Comparison of ENCODE assay signal across 8 cellular contexts in the genomic region with DNA sequence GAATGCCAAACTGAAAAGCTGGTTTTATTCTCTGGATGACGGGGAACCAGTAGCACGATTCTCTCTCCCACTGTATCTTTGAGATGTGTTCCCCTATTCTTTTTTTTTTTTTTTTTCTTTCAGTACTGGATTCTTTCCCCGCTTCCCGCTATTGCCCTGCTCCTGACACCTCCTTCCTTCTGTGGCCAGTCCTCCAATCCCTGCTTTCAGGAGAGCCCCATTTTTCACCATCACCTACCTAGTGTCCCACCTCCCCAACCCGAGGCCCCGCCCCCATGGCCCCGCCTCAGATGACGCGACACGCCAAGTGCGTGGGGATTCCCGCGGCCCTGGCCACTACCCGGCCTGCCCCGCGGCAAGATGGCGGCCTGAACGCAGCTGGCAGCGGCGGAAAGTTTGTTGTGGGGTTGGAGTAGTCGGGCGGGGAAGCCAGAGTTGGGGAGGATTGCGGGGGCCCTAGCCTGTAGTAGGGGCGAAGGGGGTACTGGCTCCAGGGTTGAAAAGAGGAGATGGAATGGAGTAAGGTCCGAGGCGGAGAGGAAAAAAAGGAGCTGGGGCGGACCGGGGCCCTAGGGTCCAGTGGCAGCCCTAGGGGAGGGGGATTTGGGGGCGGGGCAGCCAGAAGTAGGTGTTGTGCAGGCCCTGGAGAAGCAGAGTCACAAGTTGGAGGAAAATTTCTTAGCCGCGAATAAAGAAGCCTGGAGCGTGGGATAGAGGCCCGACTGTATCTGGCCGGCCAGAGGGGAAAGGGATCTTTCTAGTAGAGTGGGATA. TPM values are rescaled to one million over a fixed set of nuclear protein-coding genes. Genes with fewer than 3 reads are reported as not detected.
A peak's percentile ranks its signal among the peaks of the same experiment; 100 is the strongest.
DNase-seq lines count a peak whose midpoint lies in the region; ATAC-seq and TF ChIP-seq lines count a peak whose summit lies in the region.

A gene with protein sequence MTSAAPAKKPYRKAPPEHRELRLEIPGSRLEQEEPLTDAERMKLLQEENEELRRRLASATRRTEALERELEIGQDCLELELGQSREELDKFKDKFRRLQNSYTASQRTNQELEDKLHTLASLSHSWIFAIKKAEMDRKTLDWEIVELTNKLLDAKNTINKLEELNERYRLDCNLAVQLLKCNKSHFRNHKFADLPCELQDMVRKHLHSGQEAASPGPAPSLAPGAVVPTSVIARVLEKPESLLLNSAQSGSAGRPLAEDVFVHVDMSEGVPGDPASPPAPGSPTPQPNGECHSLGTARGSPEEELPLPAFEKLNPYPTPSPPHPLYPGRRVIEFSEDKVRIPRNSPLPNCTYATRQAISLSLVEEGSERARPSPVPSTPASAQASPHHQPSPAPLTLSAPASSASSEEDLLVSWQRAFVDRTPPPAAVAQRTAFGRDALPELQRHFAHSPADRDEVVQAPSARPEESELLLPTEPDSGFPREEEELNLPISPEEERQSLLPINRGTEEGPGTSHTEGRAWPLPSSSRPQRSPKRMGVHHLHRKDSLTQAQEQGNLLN (plus strand): TSS at position 336 of the 773 bp plus-strand sequence. CDS start 21,432 bp downstream, outside the sequence.

- intact Hi-C loops in Calu3 (cut with micrococcal nuclease; ENCODE audit: unreplicated experiment) (no loop called here), esophagus squamous epithelium (cut with DNase I) (no loop called here)

- BruUV-seq in Calu3 (replicated peaks; lab: Mats Ljungman, UMichigan): no TSS peak

- TF ChIP-seq CTCF in Calu3 (IDR thresholded peaks at IDR 0.05; ENCODE audit: unreplicated experiment) (no peak), Peyer's patch (IDR thresholded peaks at IDR 0.05) (no peak), esophagus squamous epithelium (IDR thresholded peaks at IDR 0.05) (no peak)

- peak within 1 kb of the TSS; percentile 66 to 93 (median 73) for H3K4me3 ChIP-seq in Peyer's patch
- H3K4me3 ChIP-seq in esophagus squamous epithelium: peak within 1 kb of the TSS; percentile 71 to 86 (median 76)

- H3K4me1 ChIP-seq in Peyer's patch (peaks cover 6 to 18% (median 7%) of the 10 kb centered on the region in 4 donors), esophagus squamous epithelium (peaks cover 0 to 56% (median 20%) of the 10 kb centered on the region in 3 donors)

- ATAC-seq in GM21515 (IDR thresholded peaks at IDR 0.05; ENCODE audit: unreplicated experiment): peak; percentile 89
- peak; percentile 98 for ATAC-seq in activated T-cell treated with anti-CD3 and anti-CD28 coated beads, Interleukin-2, amount 50 U/mL, for 72 hours (replicated peaks in 1 of 2)

- H3K27me3 ChIP-seq in Peyer's patch: no peaks in the 10 kb centered on the region
- H3K27me3 ChIP-seq in esophagus squamous epithelium: peaks cover 0 to 19% (median 0%) of the 10 kb centered on the region in 4 donors

- H3K4me3 Mint-ChIP-seq in Calu3 (ENCODE audit: low read depth, unreplicated experiment): peak within 1 kb of the TSS; percentile 90
- H3K4me3 Mint-ChIP-seq in activated T-cell treated with anti-CD3 and anti-CD28 coated beads, Interleukin-2, amount 50 U/mL, for 72 hours: peak within 1 kb of the TSS; percentile 96 to 100

- DNase-seq in Calu3 (peak; percentile 100), KG1 (lab: John Stamatoyannopoulos, UW) (peak; percentile 72), Peyer's patch (peak; percentile 95 to 97 (median 96)), esophagus squamous epithelium (lab: John Stamatoyannopoulos, UW) (peak; percentile 51), myocyte (ENCODE audit: low read depth) (peak; percentile 88)
- peak; percentile 97 to 99 for DNase-seq in activated T-cell treated with anti-CD3 and anti-CD28 coated beads, Interleukin-2, amount 50 U/mL, for 72 hours
- DNase-seq in stimulated activated CD8-positive, alpha-beta memory T cell treated with anti-CD3 and anti-CD28 coated beads, Interleukin-7, amount 100 ng/mL, for 4 hours (ENCODE audit: low read depth in 2 of 2): peak; percentile 93

- H3K27ac Mint-ChIP-seq in Calu3 (ENCODE audit: unreplicated experiment): peak within 1 kb of the TSS; percentile 82
- peak within 1 kb of the TSS; percentile 95 for H3K27ac Mint-ChIP-seq in activated T-cell treated with anti-CD3 and anti-CD28 coated beads, Interleukin-2, amount 50 U/mL, for 72 hours

- H3K27ac ChIP-seq in Peyer's patch (peak within 1 kb of the TSS; percentile 71 to 81 (median 80)), esophagus squamous epithelium (peak within 1 kb of the TSS; percentile 80 to 93 (median 88))

- CTCF ChIA-PET in Calu3 (lab: Charles Lee): interaction anchor here (0.6 to 1.4 kb wide), 19 partner anchors 9 to 1951 kb away, joined by 3 to 10 read pairs (median 4); a partner anchor contains a TSS

- no peaks in the 10 kb centered on the region for H3K9me3 Mint-ChIP-seq in Calu3 (ENCODE audit: low read depth, unreplicated experiment)
- no peaks in the 10 kb centered on the region for H3K9me3 Mint-ChIP-seq in activated T-cell treated with anti-CD3 and anti-CD28 coated beads, Interleukin-2, amount 50 U/mL, for 72 hours

- H3K36me3 Mint-ChIP-seq in Calu3 (ENCODE audit: insufficient read depth, unreplicated experiment): peaks cover 27% of the 10 kb centered on the region
- peaks cover under 1 to 2% of the 10 kb centered on the region in 2 donors for H3K36me3 Mint-ChIP-seq in activated T-cell treated with anti-CD3 and anti-CD28 coated beads, Interleukin-2, amount 50 U/mL, for 72 hours (ENCODE audit: insufficient read depth in 2 of 2)

- 1% methylated on average over 16 to 20 of the region's 34 CpGs for whole genome bisulfite sequencing in esophagus squamous epithelium, 2 donors

- no peaks in the 10 kb centered on the region for H3K9me3 ChIP-seq in Peyer's patch
- H3K9me3 ChIP-seq in esophagus squamous epithelium: no peaks in the 10 kb centered on the region

- H3K36me3 ChIP-seq in Peyer's patch (no peaks in the 10 kb centered on the region), esophagus squamous epithelium (no peaks in the 10 kb centered on the region)

- H3K27me3 Mint-ChIP-seq in Calu3 (ENCODE audit: unreplicated experiment): no peaks in the 10 kb centered on the region
- H3K27me3 Mint-ChIP-seq in activated T-cell treated with anti-CD3 and anti-CD28 coated beads, Interleukin-2, amount 50 U/mL, for 72 hours (ENCODE audit: low read depth): no peaks in the 10 kb centered on the region

- peak; percentile 21 to 72 for TF ChIP-seq POLR2A in Peyer's patch (IDR thresholded peaks at IDR 0.05)
- peak in 3 of 4 donors; percentile 22 to 65 (median 42) for TF ChIP-seq POLR2A in esophagus squamous epithelium (IDR thresholded peaks at IDR 0.05)

- H3K4me1 Mint-ChIP-seq in Calu3 (ENCODE audit: low read depth, unreplicated experiment): peaks cover 47% of the 10 kb centered on the region
- peaks cover 56% of the 10 kb centered on the region for H3K4me1 Mint-ChIP-seq in activated T-cell treated with anti-CD3 and anti-CD28 coated beads, Interleukin-2, amount 50 U/mL, for 72 hours (ENCODE audit: low read depth)

RNA-seq across cellular contexts. Expression of the gene that starts here (rescaled TPM):
- 70.7 and 72.3 TPM in 2 replicates for total RNA-seq in Calu3 (2022)
- 10 to 100 TPM; 21.4 to 58.6 (median 45.7) TPM for total RNA-seq in Peyer's patch
- 10 to 100 TPM; 68.6 to 77.2 TPM for total RNA-seq in activated T-cell treated with anti-CD3 and anti-CD28 coated beads, Interleukin-2, amount 50 U/mL, for 72 hours
- total RNA-seq in esophagus squamous epithelium: 10 to 100 TPM in 3 of 4 donors, 1 to 10 TPM in 1; 9.5 to 20.2 (median 10.9) TPM
- total RNA-seq in myocyte: 26.7 and 39.6 TPM in 2 replicates
- polyA plus RNA-seq in myocyte (2012): 33.7 TPM

Comparison
In these comparisons a context has a peak if more than half of its experiments do, and no peak if none do; other contexts are left out.
1. Peak in every context shown above with its lines: DNase-seq, ATAC-seq, H3K4me3 ChIP-seq and H3K27ac ChIP-seq.